Comparison of ENCODE assay signal across 31 cellular contexts in the genomic region with DNA sequence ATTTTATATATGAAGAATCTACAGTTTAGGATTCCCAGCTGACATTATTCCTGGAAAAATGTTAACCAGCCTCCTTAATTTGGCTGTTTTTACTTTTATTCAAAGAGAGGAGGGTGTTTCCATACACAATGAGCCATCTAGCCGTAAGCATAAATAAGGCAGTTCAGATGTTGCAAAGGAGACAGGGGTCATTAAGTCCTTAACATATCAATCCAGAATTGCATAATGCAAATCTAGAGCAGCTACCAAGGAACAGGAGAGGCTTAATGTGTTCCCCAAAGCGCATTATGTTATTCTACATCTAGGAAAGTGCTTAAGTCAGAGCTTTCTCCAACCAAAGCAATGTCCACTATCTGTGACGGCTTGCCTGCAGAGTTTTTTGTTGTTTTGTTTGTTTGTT.
"Had no signal": no experiment of that assay in that cellular context is flagged by ENCODE, and none has a peak within 500 bp of the region (broad histone marks: within the 10 kb centered on the region; RNA-seq: fewer than 3 reads in every experiment).

No MANE protein-coding gene starts in this region.

- H3K9me3 Mint-ChIP-seq: activated B cell treated with CpG ODN at 0.5 μM for 24 hours; activated T-helper 17 cell treated with anti-CD3 and anti-CD28 coated beads, Interleukin-2, amount 50 U/mL, for 72 hours; central memory CD8-positive, alpha-beta T cell; endodermal cell; T-helper 2 cell treated with Interferon-gamma antibody and Interleukin-4, amounts not matched to agents 5 μg/mL and 100 μg/mL, for 36 hours had no signal

- H3K4me3 Mint-ChIP-seq: activated B cell treated with CpG ODN at 0.5 μM for 24 hours; activated CD8-positive, alpha-beta T cell treated with anti-CD3 and anti-CD28 coated beads for 36 hours; activated naive CD8-positive, alpha-beta T cell; activated T-cell treated with anti-CD3 and anti-CD28 coated beads, Interleukin-2, amount 50 U/mL, for 4 hours; activated T-helper 17 cell treated with anti-CD3 and anti-CD28 coated beads, Interleukin-2, amount 50 U/mL, for 72 hours; central memory CD8-positive, alpha-beta T cell; dendritic cell treated with granulocyte-macrophage colony-stimulating factor and Interleukin-4, amounts not matched to agents 40 ng/mL and 50 ng/mL, for 4 days; endodermal cell; T-helper 17 cell; T-helper 2 cell treated with Interferon-gamma antibody and Interleukin-4, amounts not matched to agents 5 μg/mL and 100 μg/mL, for 36 hours had no signal

- H3K36me3 Mint-ChIP-seq: activated naive CD8-positive, alpha-beta T cell had no signal

- DNase-seq: activated B cell treated with CpG ODN at 0.5 μM for 24 hours; activated CD4-positive, alpha-beta T cell treated with anti-CD3 and anti-CD28 coated beads for 48 hours; activated CD4-positive, alpha-beta T cell treated with anti-CD3 and anti-CD28 coated beads, Interleukin-2, amount 50 U/mL, for 1 hour; activated CD4-positive, alpha-beta T cell treated with anti-CD3 and anti-CD28 coated beads, Interleukin-2, amount 50 U/mL, for 48 hours; activated CD8-positive, alpha-beta memory T cell treated with anti-CD3 and anti-CD28 coated beads for 24 hours; activated CD8-positive, alpha-beta T cell treated with anti-CD3 and anti-CD28 coated beads for 36 hours; activated effector memory CD4-positive, alpha-beta T cell treated with Interleukin-2 at 50 U/mL for 16 hours; activated gamma-delta T cell treated with Interleukin-2 at 50 U/mL for 16 hours; activated naive CD4-positive, alpha-beta T cell treated with anti-CD3 and anti-CD28 coated beads, Interleukin-2, amount 50 U/mL, for 16 hours; activated naive CD4-positive, alpha-beta T cell treated with Interleukin-2 at 50 U/mL for 16 hours; activated T-cell treated with anti-CD3 and anti-CD28 coated beads, Interleukin-2, amount 50 U/mL, for 4 hours; amniotic stem cell; anterior cingulate cortex; brain microvascular endothelial cell; dorsolateral prefrontal cortex; effector memory CD4-positive, alpha-beta T cell; endodermal cell; erythroblast; foreskin keratinocyte; gastrocnemius medialis; glutamatergic neuron; heart left ventricle; T-helper 17 cell; T1000; WERI-Rb-1 had no signal

- H3K4me1 Mint-ChIP-seq: activated B cell treated with CpG ODN at 0.5 μM for 24 hours; activated T-helper 17 cell treated with anti-CD3 and anti-CD28 coated beads, Interleukin-2, amount 50 U/mL, for 72 hours had no signal

- ATAC-seq: activated CD4-positive, CD25-positive, alpha-beta regulatory T cell treated with anti-CD3 and anti-CD28 coated beads, Interleukin-2, amount 50 U/mL, for 24 hours; activated CD8-positive, alpha-beta T cell treated with anti-CD3 and anti-CD28 coated beads for 36 hours; activated T-cell treated with anti-CD3 and anti-CD28 coated beads, Interleukin-2, amount 50 U/mL, for 4 hours; activated T-helper 17 cell treated with anti-CD3 and anti-CD28 coated beads, Interleukin-2, amount 50 U/mL, for 72 hours; foreskin keratinocyte; gastrocnemius medialis; heart left ventricle; T-helper 17 cell had no signal

- H3K27ac Mint-ChIP-seq: activated B cell treated with CpG ODN at 0.5 μM for 24 hours; activated CD8-positive, alpha-beta T cell treated with anti-CD3 and anti-CD28 coated beads for 36 hours; activated naive CD8-positive, alpha-beta T cell; activated T-helper 17 cell treated with anti-CD3 and anti-CD28 coated beads, Interleukin-2, amount 50 U/mL, for 72 hours; dendritic cell treated with granulocyte-macrophage colony-stimulating factor and Interleukin-4, amounts not matched to agents 40 ng/mL and 50 ng/mL, for 4 days; endodermal cell; T-helper 17 cell; T-helper 2 cell treated with Interferon-gamma antibody and Interleukin-4, amounts not matched to agents 5 μg/mL and 100 μg/mL, for 36 hours had no signal

- H3K27me3 Mint-ChIP-seq: activated B cell treated with CpG ODN at 0.5 μM for 24 hours; activated naive CD8-positive, alpha-beta T cell had no signal
